In genomic region chr4:35975617-35976355, GRCh38 we compare ENCODE assay signal across 18 cellular contexts.
DNase-seq lines count a peak whose midpoint lies in the region; ATAC-seq and TF ChIP-seq lines count a peak whose summit lies in the region.
"Had no signal": no experiment of that assay in that cellular context is flagged by ENCODE, and none has a peak within 500 bp of the region (broad histone marks: within the 10 kb centered on the region; RNA-seq: fewer than 3 reads in every experiment).

No MANE protein-coding gene starts in this region.

- peaks cover 20% of the 10 kb centered on the region for H3K4me1 Mint-ChIP-seq in activated T-cell treated with anti-CD3 and anti-CD28 coated beads, Interleukin-2, amount 50 U/mL, for 72 hours (ENCODE audit: low read depth)
- peaks cover 16% of the 10 kb centered on the region for H3K4me1 Mint-ChIP-seq in stimulated activated naive CD8-positive, alpha-beta T cell treated with anti-CD3 and anti-CD28 coated beads, Interleukin-15, amount 100 ng/mL, for 72 hours
- no peaks in the 10 kb centered on the region for H3K4me1 Mint-ChIP-seq in WTC11
- H3K4me1 Mint-ChIP-seq: IgD-negative memory B cell had no signal

- peak overlapping the region in 1 of 2 donors; percentile 58 for H3K4me3 Mint-ChIP-seq in activated T-cell treated with anti-CD3 and anti-CD28 coated beads, Interleukin-2, amount 50 U/mL, for 72 hours
- no peak overlapping the region for H3K4me3 Mint-ChIP-seq in stimulated activated naive CD8-positive, alpha-beta T cell treated with anti-CD3 and anti-CD28 coated beads, Interleukin-15, amount 100 ng/mL, for 72 hours
- no peak overlapping the region for H3K4me3 Mint-ChIP-seq in WTC11
- H3K4me3 Mint-ChIP-seq: IgD-negative memory B cell had no signal

- ATAC-seq in activated T-cell treated with anti-CD3 and anti-CD28 coated beads, Interleukin-2, amount 50 U/mL, for 72 hours (replicated peaks in 1 of 2): peak; percentile 93
- ATAC-seq in GM21786 (IDR thresholded peaks at IDR 0.05; ENCODE audit: unreplicated experiment): peak; percentile 62
- peak; percentile 83 for ATAC-seq in HG03378 (IDR thresholded peaks at IDR 0.05; ENCODE audit: unreplicated experiment)
- peak; percentile 99 for ATAC-seq in stimulated activated naive CD8-positive, alpha-beta T cell treated with anti-CD3 and anti-CD28 coated beads, Interleukin-15, amount 100 ng/mL, for 72 hours
- ATAC-seq in WTC11: no peak
- ATAC-seq: Panc1, SK-N-SH treated with all-trans-retinoic acid at 6 μM for 48 hours had no signal

- no peak for DNase-seq in activated T-cell treated with anti-CD3 and anti-CD28 coated beads, Interleukin-2, amount 50 U/mL, for 72 hours
- no peak for DNase-seq in activated T-cell treated with anti-CD3 and anti-CD28 coated beads, Interleukin-2, amount 50 U/mL, for 48 hours
- no peak for DNase-seq in stimulated activated naive CD8-positive, alpha-beta T cell treated with anti-CD3 and anti-CD28 coated beads, Interleukin-15, amount 100 ng/mL, for 72 hours
- no peak for DNase-seq in cerebellar nuclear complex (lab: John Stamatoyannopoulos, UW)
- DNase-seq in Kasumi-1 (lab: John Stamatoyannopoulos, UW): no peak
- DNase-seq in WTC11 (ENCODE audit: low spot score): no peak
- DNase-seq: ACHN; activated effector memory CD4-positive, alpha-beta T cell treated with Interleukin-2 at 50 U/mL for 16 hours; colonic mucosa; DMS53; foreskin fibroblast; NCI-H2081; stimulated activated CD4-positive, alpha-beta T cell treated with anti-CD3 and anti-CD28 coated beads, Interleukin-15, amount 100 ng/mL, for 24 hours had no signal

- no peak for TF ChIP-seq CTCF in WTC11 (IDR thresholded peaks at IDR 0.05)

- H3K27me3 Mint-ChIP-seq in activated T-cell treated with anti-CD3 and anti-CD28 coated beads, Interleukin-2, amount 50 U/mL, for 72 hours (ENCODE audit: low read depth): peaks cover 27% of the 10 kb centered on the region
- no peaks in the 10 kb centered on the region for H3K27me3 Mint-ChIP-seq in stimulated activated naive CD8-positive, alpha-beta T cell treated with anti-CD3 and anti-CD28 coated beads, Interleukin-15, amount 100 ng/mL, for 72 hours
- H3K27me3 Mint-ChIP-seq in WTC11 (ENCODE audit: low read depth): no peaks in the 10 kb centered on the region
- H3K27me3 Mint-ChIP-seq: IgD-negative memory B cell had no signal

- peaks cover 3 to 5% of the 10 kb centered on the region in 2 donors for H3K9me3 Mint-ChIP-seq in activated T-cell treated with anti-CD3 and anti-CD28 coated beads, Interleukin-2, amount 50 U/mL, for 72 hours
- H3K9me3 Mint-ChIP-seq in stimulated activated naive CD8-positive, alpha-beta T cell treated with anti-CD3 and anti-CD28 coated beads, Interleukin-15, amount 100 ng/mL, for 72 hours: no peaks in the 10 kb centered on the region
- peaks cover 9% of the 10 kb centered on the region for H3K9me3 Mint-ChIP-seq in WTC11
- H3K9me3 Mint-ChIP-seq: IgD-negative memory B cell had no signal

- peak overlapping the region; percentile 47 for H3K27ac Mint-ChIP-seq in activated T-cell treated with anti-CD3 and anti-CD28 coated beads, Interleukin-2, amount 50 U/mL, for 72 hours
- no peak overlapping the region for H3K27ac Mint-ChIP-seq in stimulated activated naive CD8-positive, alpha-beta T cell treated with anti-CD3 and anti-CD28 coated beads, Interleukin-15, amount 100 ng/mL, for 72 hours
- H3K27ac Mint-ChIP-seq in WTC11: no peak overlapping the region

- CTCF ChIA-PET in WTC11 (lab: Charles Lee): no interaction called here

- POLR2A ChIA-PET in WTC11 (lab: Charles Lee): no interaction called here

- peaks cover 2 to 4% of the 10 kb centered on the region in 2 donors for H3K36me3 Mint-ChIP-seq in activated T-cell treated with anti-CD3 and anti-CD28 coated beads, Interleukin-2, amount 50 U/mL, for 72 hours (ENCODE audit: insufficient read depth in 2 of 2)
- H3K36me3 Mint-ChIP-seq in WTC11: no peaks in the 10 kb centered on the region
- H3K36me3 Mint-ChIP-seq: IgD-negative memory B cell had no signal

TF ChIP-seq in WTC11, 78 proteins besides CTCF, POLR2A, EP300 and RAD21:
- TF ChIP-seq ESRRA (CRISPR knock-in tag; IDR thresholded peaks at IDR 0.05; ENCODE audit: borderline replicate concordance) (no peak), ZSCAN18 (CRISPR knock-in tag; IDR thresholded peaks at IDR 0.05) (no peak), NR3C1 (CRISPR knock-in tag; conservative IDR thresholded peaks at IDR 0.05; ENCODE audit: low read depth) (no peak), TCF7 (CRISPR knock-in tag; IDR thresholded peaks at IDR 0.05; ENCODE audit: low read depth) (no peak), CREB1 (CRISPR knock-in tag; IDR thresholded peaks at IDR 0.05) (no peak), NFE2L1 (CRISPR knock-in tag; IDR thresholded peaks at IDR 0.05) (no peak), USF2 (CRISPR knock-in tag; IDR thresholded peaks at IDR 0.05) (no peak), NFYB (CRISPR knock-in tag; conservative IDR thresholded peaks at IDR 0.05; ENCODE audit: low read depth) (no peak), ATF3 (CRISPR knock-in tag; conservative IDR thresholded peaks at IDR 0.05) (no peak), USF1 (CRISPR knock-in tag; IDR thresholded peaks at IDR 0.05) (no peak), FOXP1 (CRISPR knock-in tag; IDR thresholded peaks at IDR 0.05; ENCODE audit: borderline replicate concordance) (no peak), FOXJ3 (CRISPR knock-in tag; IDR thresholded peaks at IDR 0.05; ENCODE audit: borderline replicate concordance) (no peak), ZNF281 (CRISPR knock-in tag; IDR thresholded peaks at IDR 0.05) (no peak), ZNF219 (CRISPR knock-in tag; IDR thresholded peaks at IDR 0.05; ENCODE audit: borderline replicate concordance) (no peak), HMGXB4 (CRISPR knock-in tag; IDR thresholded peaks at IDR 0.05) (no peak), TEAD1 (CRISPR knock-in tag; IDR thresholded peaks at IDR 0.05) (no peak)
